ENCODE assay signal across 34 cellular contexts in the genomic region with DNA sequence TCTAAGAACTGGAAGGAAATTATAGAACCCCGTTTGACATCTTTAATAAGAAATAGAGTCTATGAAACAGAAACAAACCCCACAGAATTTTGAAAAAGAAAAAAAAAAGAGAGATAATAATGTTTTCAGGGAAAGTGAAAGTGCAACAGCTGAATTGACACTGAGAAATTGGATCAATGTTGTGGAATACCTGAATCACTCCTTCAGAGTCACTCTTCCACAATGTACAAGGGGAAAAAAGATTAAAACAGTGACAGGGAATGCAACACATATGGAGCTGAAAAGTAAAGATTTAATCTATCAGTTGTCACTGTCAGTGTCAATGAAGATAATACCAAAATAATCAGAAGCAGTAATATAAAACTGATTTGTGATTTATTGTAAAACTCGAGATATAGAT.
"Had no signal": no experiment of that assay in that cellular context is flagged by ENCODE, and none has a peak within 500 bp of the region (broad histone marks: within the 10 kb centered on the region; RNA-seq: fewer than 3 reads in every experiment).

No MANE protein-coding gene starts in this region.

- DNase-seq: Karpas-422, Kasumi-1, MG63, MM.1S, MV-4-11, NCI-H1048, NCI-H1092, NCI-H1092 treated with DMSO at 0.1 percent for 48 hours, NCI-H1105, NCI-H1105 treated with DMSO at 0.1 percent for 48 hours, NCI-H1417, NCI-H1417 treated with DMSO at 0.1 percent for 48 hours, NCI-H1436 treated with DMSO at 0.1 percent for 48 hours, NCI-H146, NCI-H1694, NCI-H1694 treated with DMSO at 0.1 percent for 48 hours, NCI-H187, NCI-H187 treated with DMSO at 0.1 percent for 48 hours, NCI-H1930, NCI-H2029, NCI-H2029 treated with DMSO at 0.1 percent for 48 hours, NCI-H2081, NCI-H2081 treated with DMSO at 0.1 percent for 48 hours, NCI-H2107, NCI-H2171, NCI-H2171 treated with DMSO at 0.1 percent for 48 hours, NCI-H2227 treated with DMSO at 0.1 percent for 48 hours, NCI-H226, NCI-H345, NCI-H446, NCI-H446 treated with DMSO at 0.1 percent for 48 hours, NCI-H510A, NCI-H510A treated with DMSO at 0.1 percent for 48 hours had no signal

- H3K27ac ChIP-seq: KMS-11 had no signal

- H3K4me3 ChIP-seq: MG63 had no signal

- H3K4me2 ChIP-seq: KMS-11 had no signal

- H3K9me3 ChIP-seq: MG63 had no signal

- H3K36me3 ChIP-seq: MG63 had no signal

- H3K27me3 ChIP-seq: MG63 had no signal
